9 cellular contexts compared by ENCODE assay signal in genomic region chr19:45632468-45633196, GRCh38. TPM values are rescaled to one million over a fixed set of nuclear protein-coding genes. Genes with fewer than 3 reads are reported as not detected.
A peak's percentile ranks its signal among the peaks of the same experiment; 100 is the strongest.
DNase-seq lines count a peak whose midpoint lies in the region; ATAC-seq and TF ChIP-seq lines count a peak whose summit lies in the region.
"Had no signal": no experiment of that assay in that cellular context is flagged by ENCODE, and none has a peak within 500 bp of the region (broad histone marks: within the 10 kb centered on the region; RNA-seq: fewer than 3 reads in every experiment).

No MANE protein-coding gene starts in this region.

- TF ChIP-seq CTCF in ovary (IDR thresholded peaks at IDR 0.05): no peak

- DNase-seq in GM19238 (ENCODE audit: insufficient read length, low spot score) (peak; percentile 42), NCI-H446 (lab: John Stamatoyannopoulos, UW) (peak; percentile 34 to 84), fibroblast of the conjunctiva (ENCODE audit: low read depth) (peak; percentile 88), ovary (peak; percentile 26 to 75 (median 49)), Kasumi-1 (lab: John Stamatoyannopoulos, UW) (no peak), HuH-7 (ENCODE audit: low spot score) (no peak)
- DNase-seq in activated T-cell treated with anti-CD3 and anti-CD28 coated beads, Interleukin-2, amount 50 U/mL, for 1 hour: peak; percentile 40

- no peaks in the 10 kb centered on the region for H3K27me3 ChIP-seq in ovary

- intact Hi-C loops in ovary (cut with DNase I): no loop called here

- 43 to 68% (median 46%) methylated on average over 14 to 27 of the region's 27 CpGs for WGBS in ovary, 3 donors

- TF ChIP-seq EP300 in ovary (IDR thresholded peaks at IDR 0.05): no peak

- H3K4me1 ChIP-seq in ovary (ENCODE audit: insufficient read depth): no peaks in the 10 kb centered on the region

- no peak overlapping the region for H3K4me3 ChIP-seq in ovary

- H3K9me3 ChIP-seq in ovary: no peaks in the 10 kb centered on the region

- H3K36me3 ChIP-seq in ovary: no peaks in the 10 kb centered on the region

- no peak overlapping the region for H3K27ac ChIP-seq in ovary
- H3K27ac ChIP-seq: VCaP had no signal

- ATAC-seq in GM18858 (IDR thresholded peaks at IDR 0.05; ENCODE audit: unreplicated experiment): no peak

- TF ChIP-seq POLR2A in ovary (IDR thresholded peaks at IDR 0.05): no peak

RNA-seq across cellular contexts. Expression of gene EML2, which starts 6.6 kb away (rescaled TPM):
- total RNA-seq in ovary: 10 to 100 TPM in 6 of 7 donors, 1 to 10 TPM in 1; 9.9 to 25.0 (median 14.4) TPM
- polyA plus RNA-seq in ovary: 10 to 100 TPM; 13.1 to 16.3 TPM

RNA-seq across cellular contexts. Expression of gene GPR4, which starts 30.6 kb away (rescaled TPM):
- 1 to 10 TPM in 5 of 7 donors, under 1 TPM in 2; 0.60 to 4.5 (median 2.4) TPM for total RNA-seq in ovary
- polyA plus RNA-seq in ovary: 10 to 100 TPM in 1 of 2 donors, 1 to 10 TPM in 1; 3.0 to 11.9 TPM

RNA-seq across cellular contexts. Expression of gene GIPR, which starts 35.4 kb away (rescaled TPM):
- 1 to 10 TPM in 1 of 7 donors, under 1 TPM in 3, not detected in 3; 0.20 to 1.6 (median 0.59) TPM for total RNA-seq in ovary
- under 1 TPM; 0.02 to 0.33 TPM for polyA plus RNA-seq in ovary

RNA-seq across cellular contexts. Expression of gene OPA3, which starts 48.0 kb away (rescaled TPM):
- 10 to 100 TPM in 4 of 7 donors, 1 to 10 TPM in 3; 2.0 to 16.6 (median 12.3) TPM for total RNA-seq in ovary
- polyA plus RNA-seq in ovary: 1 to 10 TPM; 3.3 to 8.9 TPM

RNA-seq across cellular contexts. Expression of gene SNRPD2, which starts 59.1 kb away (rescaled TPM):
- 100 to 1,000 TPM; 288 to 508 (median 382) TPM for total RNA-seq in ovary
- 100 to 1,000 TPM; 279 to 499 TPM for polyA plus RNA-seq in ovary

Comparison
In these comparisons a context has a peak if more than half of its experiments do, and no peak if none do; other contexts are left out.
1. DNase-seq: peak in GM19238 (single experiment), NCI-H446 (2 of 2), activated T-cell treated with anti-CD3 and anti-CD28 coated beads, Interleukin-2, amount 50 U/mL, for 1 hour (single experiment), fibroblast of the conjunctiva (single experiment) and ovary (5 of 5); none in Kasumi-1 (0 of 2) and HuH-7 (single experiment).